Comparison of ENCODE assay signal across 9 cellular contexts in genomic region chr16:84308120-84308519, GRCh38. TPM values are rescaled to one million over a fixed set of nuclear protein-coding genes. Genes with fewer than 3 reads are reported as not detected.
DNase-seq lines count a peak whose midpoint lies in the region; ATAC-seq, FAIRE-seq and TF ChIP-seq lines count a peak whose summit lies in the region.
"Had no signal": no experiment of that assay in that cellular context is flagged by ENCODE, and none has a peak within 500 bp of the region (broad histone marks: within the 10 kb centered on the region; RNA-seq: fewer than 3 reads in every experiment).

No MANE protein-coding gene starts in this region.

- FAIRE-seq in HTR-8/SVneo (lab: Jason Lieb, UNC), result peak; percentile 84

- intact Hi-C loops in transverse colon (cut with DNase I; ENCODE audit: low total_unique reads), result loop anchor here (2.0 kb wide), 1 partner anchor 31 kb away; no protein-coding TSS in a partner anchor

- H3K27me3 Mint-ChIP-seq in activated T-helper 17 cell treated with anti-CD3 and anti-CD28 coated beads, Interleukin-2, amount 50 U/mL, for 72 hours, result peaks cover 29% of the 10 kb centered on the region

- DNase-seq in NCI-H2107 (lab: John Stamatoyannopoulos, UW), result peak; percentile 13
- DNase-seq in NCI-H2107 treated with DMSO at 0.1 percent for 48 hours (lab: John Stamatoyannopoulos, UW; ENCODE audit: unreplicated experiment), result no peak
- peak; percentile 78 for DNase-seq in HTR-8/SVneo (ENCODE audit: insufficient read length, low spot score)
- DNase-seq in iPS-NIHi11 (ENCODE audit: low spot score), result peak; percentile 76
- peak; percentile 66 for DNase-seq in transverse colon
- DNase-seq in GOT3 (lab: John Stamatoyannopoulos, UW), result no peak

- H3K27ac Mint-ChIP-seq in activated T-helper 17 cell treated with anti-CD3 and anti-CD28 coated beads, Interleukin-2, amount 50 U/mL, for 72 hours, result no peak overlapping the region
- H3K27ac Mint-ChIP-seq: CD4-positive, CD25-positive, alpha-beta regulatory T cell had no signal

- H3K27ac ChIP-seq in transverse colon, result peak overlapping the region in 2 of 4 donors; percentile 17 to 27

- H3K36me3 ChIP-seq in transverse colon, result no peaks in the 10 kb centered on the region

- H3K9me3 ChIP-seq in transverse colon, result no peaks in the 10 kb centered on the region

- TF ChIP-seq CTCF in transverse colon (IDR thresholded peaks at IDR 0.05), result peak; percentile 61 to 73 (median 63)

- TF ChIP-seq POLR2A in transverse colon (IDR thresholded peaks at IDR 0.05), result no peak

- peak; percentile 26 for ATAC-seq in activated T-helper 17 cell treated with anti-CD3 and anti-CD28 coated beads, Interleukin-2, amount 50 U/mL, for 72 hours (replicated peaks)
- ATAC-seq in HG02973 (IDR thresholded peaks at IDR 0.05; ENCODE audit: unreplicated experiment), result no peak

- in situ Hi-C loops in transverse colon (cut with MboI; ENCODE audit: low pct_ligation_motif_present in 1 of 4, low pct_unique_long_range_greater_than_20kb in 1 of 4, low sequenced_read_pairs in 3 of 4), result no loop called here

- H3K4me3 ChIP-seq in transverse colon, result no peak overlapping the region

- H3K9me3 Mint-ChIP-seq in activated T-helper 17 cell treated with anti-CD3 and anti-CD28 coated beads, Interleukin-2, amount 50 U/mL, for 72 hours, result no peaks in the 10 kb centered on the region
- H3K9me3 Mint-ChIP-seq: CD4-positive, CD25-positive, alpha-beta regulatory T cell had no signal

- H3K36me3 Mint-ChIP-seq in activated T-helper 17 cell treated with anti-CD3 and anti-CD28 coated beads, Interleukin-2, amount 50 U/mL, for 72 hours (ENCODE audit: low read depth), result no peaks in the 10 kb centered on the region
- H3K36me3 Mint-ChIP-seq: CD4-positive, CD25-positive, alpha-beta regulatory T cell had no signal

- WGBS in transverse colon (ENCODE audit: low coverage in 1 of 2), 2 donors, result 40 to 70% methylated on average over 2 to 11 of the region's 11 CpGs

- TF ChIP-seq EP300 in transverse colon (IDR thresholded peaks at IDR 0.05; ENCODE audit: low read depth), result no peak

- H3K4me3 Mint-ChIP-seq in activated T-helper 17 cell treated with anti-CD3 and anti-CD28 coated beads, Interleukin-2, amount 50 U/mL, for 72 hours, result no peak overlapping the region
- H3K4me3 Mint-ChIP-seq: CD4-positive, CD25-positive, alpha-beta regulatory T cell had no signal

- no peaks in the 10 kb centered on the region for H3K4me1 Mint-ChIP-seq in activated T-helper 17 cell treated with anti-CD3 and anti-CD28 coated beads, Interleukin-2, amount 50 U/mL, for 72 hours
- H3K4me1 Mint-ChIP-seq: CD4-positive, CD25-positive, alpha-beta regulatory T cell had no signal

- peaks cover 0 to 22% (median 4%) of the 10 kb centered on the region in 4 donors for H3K4me1 ChIP-seq in transverse colon

- no peaks in the 10 kb centered on the region for H3K27me3 ChIP-seq in transverse colon

RNA-seq across cellular contexts. Expression of gene WFDC1, which starts 13.4 kb away (rescaled TPM):
- total RNA-seq in activated T-helper 17 cell treated with anti-CD3 and anti-CD28 coated beads, Interleukin-2, amount 50 U/mL, for 72 hours, result under 1 TPM in 1 of 2 donors, not detected in 1; 0.90 TPM
- 10 to 100 TPM in 1 of 4 donors, 1 to 10 TPM in 3; 5.6 to 91.3 (median 7.0) TPM for total RNA-seq in transverse colon
- total RNA-seq: CD4-positive, CD25-positive, alpha-beta regulatory T cell had no signal

Comparison
In these comparisons a context has a peak if more than half of its experiments do, and no peak if none do; other contexts are left out.
1. DNase-seq: peak in NCI-H2107 (single experiment), HTR-8/SVneo (single experiment), iPS-NIHi11 (single experiment) and transverse colon (single experiment); none in NCI-H2107 treated with DMSO at 0.1 percent for 48 hours (single experiment) and GOT3 (single experiment).